ENCODE assay signal across 18 cellular contexts in the genomic region with DNA sequence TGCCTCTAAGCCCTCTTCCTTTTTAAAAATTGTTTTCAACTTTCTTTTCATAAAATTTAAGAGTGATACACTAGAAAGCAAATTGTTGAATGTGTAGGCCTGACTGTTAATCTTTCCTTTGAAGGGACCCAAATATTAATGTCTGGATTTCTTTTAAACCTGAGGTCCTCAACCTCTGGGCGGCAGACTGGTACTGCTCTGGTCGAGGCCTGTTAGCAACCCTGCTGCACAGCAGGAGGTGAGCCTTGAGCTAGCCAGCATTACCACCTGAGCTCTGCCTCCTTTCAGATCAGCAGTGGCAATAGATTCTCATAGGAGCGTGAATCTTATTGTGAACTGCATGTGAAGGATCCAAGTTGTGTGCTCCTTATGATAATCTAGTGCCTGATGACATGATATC.
DNase-seq lines count a peak whose midpoint lies in the region; ATAC-seq, FAIRE-seq and TF ChIP-seq lines count a peak whose summit lies in the region.
"Had no signal": no experiment of that assay in that cellular context is flagged by ENCODE, and none has a peak within 500 bp of the region (broad histone marks: within the 10 kb centered on the region; RNA-seq: fewer than 3 reads in every experiment).

No MANE protein-coding gene starts in this region.

- no peaks in the 10 kb centered on the region for H3K79me2 ChIP-seq in HepG2 (ENCODE audit: insufficient read depth, low read length)

- H3K9me3 Mint-ChIP-seq in activated CD4-positive, alpha-beta T cell treated with anti-CD3 and anti-CD28 coated beads, Interleukin-2, amount 10 ng/mL, durations not matched to agents 24 days and 14 days, result no peaks in the 10 kb centered on the region
- H3K9me3 Mint-ChIP-seq: nephron had no signal

- TF ChIP-seq CTCF in WERI-Rb-1 (IDR thresholded peaks at IDR 0.05; ENCODE audit: low read depth, low read length) (0 out of 2 replicates have a peak, but pooled peaks have one; percentile 16), HepG2 (CRISPR knock-in tag; IDR thresholded peaks at IDR 0.05) (peak; percentile 77), esophagus muscularis mucosa (IDR thresholded peaks at IDR 0.05) (no peak)

- peak; percentile 66 for FAIRE-seq in HepG2 (lab: Jason Lieb, UNC)
- FAIRE-seq: endometrium had no signal

- TF ChIP-seq POLR2A in HepG2 (IDR thresholded peaks at IDR 0.05; ENCODE audit: insufficient read depth in 1 of 2, low read depth in 2 of 2, low read length in 2 of 2), result no peak
- no peak for TF ChIP-seq POLR2A in esophagus muscularis mucosa (IDR thresholded peaks at IDR 0.05; ENCODE audit: low read depth)

- POLR2A ChIA-PET in HepG2 (lab: Yijun Ruan, JAX), result no interaction called here

- DNase-seq in COLO668 (lab: John Stamatoyannopoulos, UW; ENCODE audit: unreplicated experiment) (peak; percentile 0), H7 (peak; percentile 15), WERI-Rb-1 (peak; percentile 29), HepG2 (ENCODE audit: low spot score) (peak; percentile 49), esophagus muscularis mucosa (ENCODE audit: extremely low spot score) (no peak), NCI-H2227 (lab: John Stamatoyannopoulos, UW; ENCODE audit: unreplicated experiment) (no peak)
- DNase-seq in activated CD4-positive, alpha-beta T cell treated with anti-CD3 and anti-CD28 coated beads, Interleukin-2, amount 10 ng/mL, durations not matched to agents 24 days and 14 days, result no peak
- DNase-seq: GF-D8; hypothalamus; NCI-H1417 treated with DMSO at 0.1 percent for 48 hours; NCI-H345; NK-92 treated with Interleukin-12 subunit alpha and Interleukin-12 subunit beta, amount 100 ng/mL, for 24 hours; uterus had no signal

- no peaks in the 10 kb centered on the region for H3K27me3 Mint-ChIP-seq in activated CD4-positive, alpha-beta T cell treated with anti-CD3 and anti-CD28 coated beads, Interleukin-2, amount 10 ng/mL, durations not matched to agents 24 days and 14 days

- H3K4me1 Mint-ChIP-seq in activated CD4-positive, alpha-beta T cell treated with anti-CD3 and anti-CD28 coated beads, Interleukin-2, amount 10 ng/mL, durations not matched to agents 24 days and 14 days, result no peaks in the 10 kb centered on the region

- peak; percentile 86 for TF ChIP-seq RAD21 in HepG2 (CRISPR knock-in tag; IDR thresholded peaks at IDR 0.05)

- WGBS in HepG2 (ENCODE audit: low lambda C conversion rate), result 37% methylated on average over 3 of the region's 3 CpGs
- 31% methylated on average over 3 of the region's 3 CpGs for WGBS in esophagus muscularis mucosa

- no peak overlapping the region for H3K9ac ChIP-seq in HepG2 (ENCODE audit: insufficient read depth, low read depth, low read length)
- H3K9ac ChIP-seq: BLaER1 treated with 17β-estradiol and CSF1 and Interleukin-3, amounts not matched to agents 10 nM and 100 nM had no signal

- H3K36me3 ChIP-seq in H7 (replicated peaks; ENCODE audit: control insufficient read depth, insufficient read depth, low read length) (no peaks in the 10 kb centered on the region), WERI-Rb-1 (no peaks in the 10 kb centered on the region), HepG2 (replicated peaks in 1 of 2; ENCODE audit: control insufficient read depth in 1 of 2, insufficient read depth in 2 of 2, low read length in 2 of 2) (no peaks in the 10 kb centered on the region), esophagus muscularis mucosa (no peaks in the 10 kb centered on the region)
- H3K36me3 ChIP-seq: BLaER1 treated with 17β-estradiol and CSF1 and Interleukin-3, amounts not matched to agents 10 nM and 100 nM; uterus had no signal

- ATAC-seq in HepG2, result peak; percentile 99
- no peak for ATAC-seq in GM21786 (IDR thresholded peaks at IDR 0.05; ENCODE audit: unreplicated experiment)

- H3K27me3 ChIP-seq in H7 (ENCODE audit: control insufficient read depth, insufficient read depth, low read length) (no peaks in the 10 kb centered on the region), WERI-Rb-1 (ENCODE audit: insufficient read depth, low read depth, severe bottlenecking) (no peaks in the 10 kb centered on the region), HepG2 (ENCODE audit: control insufficient read depth in 1 of 2, insufficient read depth in 2 of 2, low read length in 2 of 2) (no peaks in the 10 kb centered on the region), esophagus muscularis mucosa (no peaks in the 10 kb centered on the region)
- H3K27me3 ChIP-seq: BLaER1 treated with 17β-estradiol and CSF1 and Interleukin-3, amounts not matched to agents 10 nM and 100 nM; uterus had no signal

- H3K9me3 ChIP-seq in WERI-Rb-1 (ENCODE audit: severe bottlenecking), result no peaks in the 10 kb centered on the region
- H3K9me3 ChIP-seq in HepG2 (ENCODE audit: low read length), result no peaks in the 10 kb centered on the region
- no peaks in the 10 kb centered on the region for H3K9me3 ChIP-seq in esophagus muscularis mucosa
- H3K9me3 ChIP-seq: BLaER1 treated with 17β-estradiol and CSF1 and Interleukin-3, amounts not matched to agents 10 nM and 100 nM; uterus had no signal

- intact Hi-C loops in HepG2 (cut with micrococcal nuclease; ENCODE audit: unreplicated experiment), result loop anchor here (1.0 kb wide), 2 partner anchors 98 to 155 kb away; no protein-coding TSS in a partner anchor
- intact Hi-C loops in esophagus muscularis mucosa (cut with DNase I), result no loop called here
- intact Hi-C loops in activated CD4-positive, alpha-beta T cell treated with anti-CD3 and anti-CD28 coated beads, Interleukin-2, amount 10 ng/mL, durations not matched to agents 24 days and 14 days (cut with micrococcal nuclease), result no loop called here

- no peak overlapping the region for H3K4me2 ChIP-seq in HepG2 (ENCODE audit: low read depth, low read length)
- H3K4me2 ChIP-seq: BLaER1 treated with 17β-estradiol and CSF1 and Interleukin-3, amounts not matched to agents 10 nM and 100 nM had no signal

- no peak overlapping the region for H2AFZ ChIP-seq in HepG2 (ENCODE audit: low read length)

- no peaks in the 10 kb centered on the region for H4K20me1 ChIP-seq in HepG2 (ENCODE audit: insufficient read depth, low read length)
- H4K20me1 ChIP-seq: BLaER1 treated with 17β-estradiol and CSF1 and Interleukin-3, amounts not matched to agents 10 nM and 100 nM had no signal

- H3K36me3 Mint-ChIP-seq in activated CD4-positive, alpha-beta T cell treated with anti-CD3 and anti-CD28 coated beads, Interleukin-2, amount 10 ng/mL, durations not matched to agents 24 days and 14 days (ENCODE audit: low read depth), result no peaks in the 10 kb centered on the region

- in situ Hi-C loops in HepG2 (cut with HindIII; ENCODE audit: extremely low pct_ligation_motif_present, low pct_unique_long_range_greater_than_20kb), result no loop called here

- H3K4me3 ChIP-seq in H7 (ENCODE audit: insufficient read depth, low read depth, low read length) (no peak overlapping the region), WERI-Rb-1 (ENCODE audit: low read depth, low read length) (no peak overlapping the region), HepG2 (replicated peaks in 1 of 3; ENCODE audit: insufficient read depth in 1 of 3, low read depth in 2 of 3, low read length in 3 of 3) (no peak overlapping the region), esophagus muscularis mucosa (no peak overlapping the region)
- H3K4me3 ChIP-seq: BLaER1 treated with 17β-estradiol and CSF1 and Interleukin-3, amounts not matched to agents 10 nM and 100 nM; coronary artery; uterus had no signal

- CTCF ChIA-PET in HepG2 (lab: Yijun Ruan, JAX; ENCODE audit: low intra/inter-chr PET ratio, low total read pairs), result no interaction called here

- no TSS peak for BruUV-seq in HepG2 (replicated peaks; lab: Mats Ljungman, UMichigan)

- no peak overlapping the region for H3K27ac Mint-ChIP-seq in activated CD4-positive, alpha-beta T cell treated with anti-CD3 and anti-CD28 coated beads, Interleukin-2, amount 10 ng/mL, durations not matched to agents 24 days and 14 days
- H3K27ac Mint-ChIP-seq: nephron had no signal

- H3K27ac ChIP-seq in WERI-Rb-1, result no peak overlapping the region
- no peak overlapping the region for H3K27ac ChIP-seq in HepG2 (ENCODE audit: extremely low read length, insufficient read depth, low read length)
- no peak overlapping the region for H3K27ac ChIP-seq in esophagus muscularis mucosa (replicated peaks in 1 of 4)
- H3K27ac ChIP-seq: BLaER1 treated with 17β-estradiol and CSF1 and Interleukin-3, amounts not matched to agents 10 nM and 100 nM; coronary artery; uterus had no signal

- no peak for TF ChIP-seq EP300 in HepG2 (IDR thresholded peaks at IDR 0.05; ENCODE audit: low read depth in 2 of 2, low read length in 2 of 2)
- TF ChIP-seq EP300 in HepG2 (CRISPR knock-in tag; IDR thresholded peaks at IDR 0.05; ENCODE audit: borderline replicate concordance), result no peak
- TF ChIP-seq EP300 in esophagus muscularis mucosa (IDR thresholded peaks at IDR 0.05), result no peak

- H3K4me3 Mint-ChIP-seq in activated CD4-positive, alpha-beta T cell treated with anti-CD3 and anti-CD28 coated beads, Interleukin-2, amount 10 ng/mL, durations not matched to agents 24 days and 14 days, result no peak overlapping the region
- H3K4me3 Mint-ChIP-seq: nephron had no signal

- H3K4me1 ChIP-seq in HepG2 (ENCODE audit: insufficient read depth, low read length), result 0 out of 2 replicates have a peak, but pooled peaks cover 5% of the 10 kb centered on the region
- H3K4me1 ChIP-seq in esophagus muscularis mucosa, result no peaks in the 10 kb centered on the region
- H3K4me1 ChIP-seq: uterus had no signal

TF ChIP-seq in HepG2, 621 proteins besides CTCF, POLR2A, EP300 and RAD21 (continues in another document):
- TF ChIP-seq GATAD2A (CRISPR knock-in tag; IDR thresholded peaks at IDR 0.05) (0 out of 2 replicates have a peak, but pooled peaks have one; percentile 20), NR2C2 (CRISPR knock-in tag; IDR thresholded peaks at IDR 0.05; ENCODE audit: borderline replicate concordance) (no peak), SMC3 (IDR thresholded peaks at IDR 0.05; ENCODE audit: low read length) (peak; percentile 92), SALL1 (CRISPR knock-in tag; IDR thresholded peaks at IDR 0.05) (peak; percentile 45; the same call in 1 of the 2 replicates)
- TF ChIP-seq, protein P1, sequence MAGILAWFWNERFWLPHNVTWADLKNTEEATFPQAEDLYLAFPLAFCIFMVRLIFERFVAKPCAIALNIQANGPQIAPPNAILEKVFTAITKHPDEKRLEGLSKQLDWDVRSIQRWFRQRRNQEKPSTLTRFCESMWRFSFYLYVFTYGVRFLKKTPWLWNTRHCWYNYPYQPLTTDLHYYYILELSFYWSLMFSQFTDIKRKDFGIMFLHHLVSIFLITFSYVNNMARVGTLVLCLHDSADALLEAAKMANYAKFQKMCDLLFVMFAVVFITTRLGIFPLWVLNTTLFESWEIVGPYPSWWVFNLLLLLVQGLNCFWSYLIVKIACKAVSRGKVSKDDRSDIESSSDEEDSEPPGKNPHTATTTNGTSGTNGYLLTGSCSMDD (CRISPR knock-in tag; IDR thresholded peaks at IDR 0.05), result no peak

Comparison
In these comparisons a context has a peak if more than half of its experiments do, and no peak if none do; other contexts are left out.
1. DNase-seq: peak in COLO668 (single experiment), H7 (single experiment), WERI-Rb-1 (single experiment) and HepG2 (single experiment); none in esophagus muscularis mucosa (single experiment), NCI-H2227 (single experiment) and activated CD4-positive, alpha-beta T cell treated with anti-CD3 and anti-CD28 coated beads, Interleukin-2, amount 10 ng/mL, durations not matched to agents 24 days and 14 days (single experiment).
2. CTCF ChIP-seq: peak in WERI-Rb-1 (single experiment) and HepG2 (single experiment); none in esophagus muscularis mucosa (0 of 3).